Comparison of ENCODE assay signal across 1 cellular context in the genomic region with DNA sequence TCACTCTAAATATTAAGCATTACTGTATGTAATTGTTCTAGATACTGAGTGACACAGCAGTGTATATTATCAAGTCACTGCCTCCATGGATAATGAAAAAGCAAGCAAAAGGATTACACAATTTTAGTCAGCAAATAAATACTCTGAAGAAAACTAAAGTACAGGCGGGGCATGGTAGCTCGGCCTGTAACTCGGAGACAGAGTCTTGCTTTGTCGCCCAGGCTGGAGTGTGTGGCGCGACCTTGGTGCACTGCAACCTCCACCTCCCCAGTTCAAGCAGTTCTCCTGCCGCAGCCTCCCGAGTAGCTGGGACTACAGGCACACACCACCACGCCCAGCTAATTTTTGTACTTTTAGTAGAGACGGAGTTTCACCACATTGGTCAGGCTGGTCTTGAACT.
TF ChIP-seq lines count a peak whose summit lies in the region.

No MANE protein-coding gene starts in this region.

TF ChIP-seq in HepG2, 621 proteins besides CTCF, POLR2A, EP300 and RAD21:
- TF ChIP-seq ZNF121 (CRISPR knock-in tag; IDR thresholded peaks at IDR 0.05) (peak; percentile 79), HOXA3 (CRISPR knock-in tag; IDR thresholded peaks at IDR 0.05) (peak; percentile 71), ZNF101 (CRISPR knock-in tag; IDR thresholded peaks at IDR 0.05; ENCODE audit: borderline replicate concordance, low read depth) (no peak), ZEB1 (IDR thresholded peaks at IDR 0.05; ENCODE audit: insufficient replicate concordance, low read depth) (no peak), BORCS8-MEF2B (CRISPR knock-in tag; IDR thresholded peaks at IDR 0.05) (no peak), ZNF687 (CRISPR knock-in tag; IDR thresholded peaks at IDR 0.05) (0 out of 2 replicates have a peak, but pooled peaks have one; percentile 11), ZSCAN22 (CRISPR knock-in tag; IDR thresholded peaks at IDR 0.05) (no peak), HDAC1 (CRISPR knock-in tag; IDR thresholded peaks at IDR 0.05) (no peak), RXRB (CRISPR knock-in tag; IDR thresholded peaks at IDR 0.05; ENCODE audit: borderline replicate concordance) (no peak), ZHX1 (CRISPR knock-in tag; IDR thresholded peaks at IDR 0.05; ENCODE audit: low read depth) (peak; percentile 42; the same call in 1 of the 2 replicates), PHF8 (CRISPR knock-in tag; IDR thresholded peaks at IDR 0.05) (no peak), SALL2 (CRISPR knock-in tag; IDR thresholded peaks at IDR 0.05) (no peak), MEIS1 (CRISPR knock-in tag; IDR thresholded peaks at IDR 0.05; ENCODE audit: borderline replicate concordance) (no peak), ZNF770 (CRISPR knock-in tag; IDR thresholded peaks at IDR 0.05) (peak; percentile 57; the same call in 1 of the 2 replicates), ZNF883 (CRISPR knock-in tag; IDR thresholded peaks at IDR 0.05; ENCODE audit: not compliant biosample characterization) (no peak), ZNF407 (CRISPR knock-in tag; IDR thresholded peaks at IDR 0.05; ENCODE audit: not compliant biosample characterization) (no peak), ZNF20 (CRISPR knock-in tag; IDR thresholded peaks at IDR 0.05) (no peak), ZNF367 (CRISPR knock-in tag; IDR thresholded peaks at IDR 0.05; ENCODE audit: borderline replicate concordance) (no peak), ZNF775 (CRISPR knock-in tag; IDR thresholded peaks at IDR 0.05; ENCODE audit: borderline replicate concordance) (no peak), CEBPB (IDR thresholded peaks at IDR 0.05; ENCODE audit: borderline replicate concordance, low read depth, low read length) (peak; percentile 41; the same call in 1 of the 2 replicates)
- TF ChIP-seq, protein P1, sequence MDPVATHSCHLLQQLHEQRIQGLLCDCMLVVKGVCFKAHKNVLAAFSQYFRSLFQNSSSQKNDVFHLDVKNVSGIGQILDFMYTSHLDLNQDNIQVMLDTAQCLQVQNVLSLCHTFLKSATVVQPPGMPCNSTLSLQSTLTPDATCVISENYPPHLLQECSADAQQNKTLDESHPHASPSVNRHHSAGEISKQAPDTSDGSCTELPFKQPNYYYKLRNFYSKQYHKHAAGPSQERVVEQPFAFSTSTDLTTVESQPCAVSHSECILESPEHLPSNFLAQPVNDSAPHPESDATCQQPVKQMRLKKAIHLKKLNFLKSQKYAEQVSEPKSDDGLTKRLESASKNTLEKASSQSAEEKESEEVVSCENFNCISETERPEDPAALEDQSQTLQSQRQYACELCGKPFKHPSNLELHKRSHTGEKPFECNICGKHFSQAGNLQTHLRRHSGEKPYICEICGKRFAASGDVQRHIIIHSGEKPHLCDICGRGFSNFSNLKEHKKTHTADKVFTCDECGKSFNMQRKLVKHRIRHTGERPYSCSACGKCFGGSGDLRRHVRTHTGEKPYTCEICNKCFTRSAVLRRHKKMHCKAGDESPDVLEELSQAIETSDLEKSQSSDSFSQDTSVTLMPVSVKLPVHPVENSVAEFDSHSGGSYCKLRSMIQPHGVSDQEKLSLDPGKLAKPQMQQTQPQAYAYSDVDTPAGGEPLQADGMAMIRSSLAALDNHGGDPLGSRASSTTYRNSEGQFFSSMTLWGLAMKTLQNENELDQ (CRISPR knock-in tag; IDR thresholded peaks at IDR 0.05; ENCODE audit: borderline replicate concordance): no peak
